22 cellular contexts compared by ENCODE assay signal in the genomic region with DNA sequence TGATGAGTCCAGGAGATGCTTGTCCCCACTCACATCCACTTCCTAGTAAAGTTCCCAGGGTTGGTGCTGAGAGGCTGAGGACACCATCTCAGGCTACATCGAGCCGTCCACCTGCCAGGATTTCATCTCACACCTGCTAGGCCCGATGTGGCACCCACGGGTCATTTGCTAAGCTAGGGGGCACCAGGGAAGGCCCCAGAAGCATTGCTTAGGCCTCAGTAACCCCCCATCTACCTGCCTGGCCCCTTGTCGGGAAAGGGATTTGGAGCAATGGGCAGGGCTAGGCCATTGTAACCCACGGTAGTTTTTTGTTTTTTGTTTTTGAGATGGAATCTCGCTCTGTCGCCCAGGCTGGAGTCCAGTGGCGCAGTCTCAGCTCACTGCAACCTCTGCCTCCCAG. TPM values are rescaled to one million over a fixed set of nuclear protein-coding genes. Genes with fewer than 3 reads are reported as not detected.
"Had no signal": no experiment of that assay in that cellular context is flagged by ENCODE, and none has a peak within 500 bp of the region (broad histone marks: within the 10 kb centered on the region; RNA-seq: fewer than 3 reads in every experiment).

No MANE protein-coding gene starts in this region.

- H3K27ac Mint-ChIP-seq: activated CD4-positive, alpha-beta T cell treated with anti-CD3 and anti-CD28 coated beads, Interleukin-2, amount 10 ng/mL, durations not matched to agents 7 days and 5 days; activated CD8-positive, alpha-beta T cell treated with anti-CD3 and anti-CD28 coated beads for 36 hours; activated naive CD4-positive, alpha-beta T cell treated with anti-CD3 and anti-CD28 coated beads, Interleukin-2, amount 10 ng/mL, durations not matched to agents 7 days and 5 days; activated naive CD4-positive, alpha-beta T cell treated with anti-CD3 and anti-CD28 coated beads, Interleukin-2, amount 50 U/mL, for 72 hours; activated naive CD8-positive, alpha-beta T cell treated with anti-CD3 and anti-CD28 coated beads, Interleukin-2, amount 10 ng/mL, durations not matched to agents 7 days and 5 days; activated T-cell treated with anti-CD3 and anti-CD28 coated beads, Interleukin-2, amount 50 U/mL, for 72 hours; brain had no signal

- H3K4me3 Mint-ChIP-seq: activated CD4-positive, alpha-beta T cell treated with anti-CD3 and anti-CD28 coated beads, Interleukin-2, amount 10 ng/mL, durations not matched to agents 7 days and 5 days; activated CD8-positive, alpha-beta T cell treated with anti-CD3 and anti-CD28 coated beads for 36 hours; activated naive CD4-positive, alpha-beta T cell treated with anti-CD3 and anti-CD28 coated beads, Interleukin-2, amount 10 ng/mL, durations not matched to agents 7 days and 5 days; activated naive CD8-positive, alpha-beta T cell treated with anti-CD3 and anti-CD28 coated beads, Interleukin-2, amount 10 ng/mL, durations not matched to agents 7 days and 5 days; activated T-cell treated with anti-CD3 and anti-CD28 coated beads, Interleukin-2, amount 50 U/mL, for 72 hours; brain had no signal

- H3K27me3 Mint-ChIP-seq: activated CD4-positive, alpha-beta T cell treated with anti-CD3 and anti-CD28 coated beads, Interleukin-2, amount 10 ng/mL, durations not matched to agents 7 days and 5 days; activated naive CD8-positive, alpha-beta T cell treated with anti-CD3 and anti-CD28 coated beads, Interleukin-2, amount 10 ng/mL, durations not matched to agents 7 days and 5 days had no signal

- H3K36me3 Mint-ChIP-seq: activated naive CD4-positive, alpha-beta T cell treated with anti-CD3 and anti-CD28 coated beads, Interleukin-2, amount 10 ng/mL, durations not matched to agents 7 days and 5 days; activated naive CD8-positive, alpha-beta T cell treated with anti-CD3 and anti-CD28 coated beads, Interleukin-2, amount 10 ng/mL, durations not matched to agents 7 days and 5 days; brain had no signal

- H3K4me1 Mint-ChIP-seq: activated CD4-positive, alpha-beta T cell treated with anti-CD3 and anti-CD28 coated beads, Interleukin-2, amount 10 ng/mL, durations not matched to agents 7 days and 5 days; activated naive CD4-positive, alpha-beta T cell treated with anti-CD3 and anti-CD28 coated beads, Interleukin-2, amount 10 ng/mL, durations not matched to agents 7 days and 5 days; activated naive CD8-positive, alpha-beta T cell treated with anti-CD3 and anti-CD28 coated beads, Interleukin-2, amount 10 ng/mL, durations not matched to agents 7 days and 5 days; brain had no signal

- DNase-seq: activated CD4-positive, alpha-beta T cell treated with anti-CD3 and anti-CD28 coated beads for 4 hours; activated CD4-positive, alpha-beta T cell treated with anti-CD3 and anti-CD28 coated beads, Interleukin-2, amount 10 ng/mL, durations not matched to agents 7 days and 5 days; activated CD4-positive, alpha-beta T cell treated with anti-CD3 and anti-CD28 coated beads, Interleukin-2, amount 50 U/mL, for 4 hours; activated CD4-positive, CD25-positive, alpha-beta regulatory T cell; activated CD4-positive, CD25-positive, alpha-beta regulatory T cell treated with anti-CD3 and anti-CD28 coated beads, Interleukin-2, amount 50 U/mL, for 72 hours; activated CD8-positive, alpha-beta memory T cell treated with anti-CD3 and anti-CD28 coated beads for 24 hours; activated CD8-positive, alpha-beta T cell treated with anti-CD3 and anti-CD28 coated beads for 36 hours; activated gamma-delta T cell; activated naive CD4-positive, alpha-beta T cell; activated naive CD4-positive, alpha-beta T cell treated with anti-CD3 and anti-CD28 coated beads, Interleukin-2, amount 10 ng/mL, durations not matched to agents 7 days and 5 days; activated naive CD8-positive, alpha-beta T cell treated with anti-CD3 and anti-CD28 coated beads, Interleukin-2, amount 10 ng/mL, durations not matched to agents 7 days and 5 days; activated T-cell treated with anti-CD3 and anti-CD28 coated beads, Interleukin-2, amount 50 U/mL, for 72 hours; central memory CD4-positive, alpha-beta T cell; cerebellar nuclear complex; colonic mucosa; effector CD8-positive, alpha-beta T cell; esophagus squamous epithelium; foreskin melanocyte; T-helper 2 cell had no signal

- H3K9me3 Mint-ChIP-seq: activated CD8-positive, alpha-beta T cell treated with anti-CD3 and anti-CD28 coated beads for 36 hours; activated naive CD4-positive, alpha-beta T cell treated with anti-CD3 and anti-CD28 coated beads, Interleukin-2, amount 50 U/mL, for 72 hours; activated naive CD8-positive, alpha-beta T cell treated with anti-CD3 and anti-CD28 coated beads, Interleukin-2, amount 10 ng/mL, durations not matched to agents 7 days and 5 days had no signal

- ATAC-seq: activated CD8-positive, alpha-beta T cell treated with anti-CD3 and anti-CD28 coated beads for 36 hours; activated naive CD4-positive, alpha-beta T cell treated with anti-CD3 and anti-CD28 coated beads, Interleukin-2, amount 50 U/mL, for 72 hours; activated T-cell treated with anti-CD3 and anti-CD28 coated beads, Interleukin-2, amount 50 U/mL, for 72 hours; gastroesophageal sphincter had no signal

RNA-seq across cellular contexts. Expression of a gene that starts 51.8 kb away (rescaled TPM):
- total RNA-seq: activated CD8-positive, alpha-beta T cell treated with anti-CD3 and anti-CD28 coated beads for 36 hours; activated naive CD4-positive, alpha-beta T cell treated with anti-CD3 and anti-CD28 coated beads, Interleukin-2, amount 50 U/mL, for 72 hours; activated T-cell treated with anti-CD3 and anti-CD28 coated beads, Interleukin-2, amount 50 U/mL, for 72 hours had no signal
